In the genomic region with DNA sequence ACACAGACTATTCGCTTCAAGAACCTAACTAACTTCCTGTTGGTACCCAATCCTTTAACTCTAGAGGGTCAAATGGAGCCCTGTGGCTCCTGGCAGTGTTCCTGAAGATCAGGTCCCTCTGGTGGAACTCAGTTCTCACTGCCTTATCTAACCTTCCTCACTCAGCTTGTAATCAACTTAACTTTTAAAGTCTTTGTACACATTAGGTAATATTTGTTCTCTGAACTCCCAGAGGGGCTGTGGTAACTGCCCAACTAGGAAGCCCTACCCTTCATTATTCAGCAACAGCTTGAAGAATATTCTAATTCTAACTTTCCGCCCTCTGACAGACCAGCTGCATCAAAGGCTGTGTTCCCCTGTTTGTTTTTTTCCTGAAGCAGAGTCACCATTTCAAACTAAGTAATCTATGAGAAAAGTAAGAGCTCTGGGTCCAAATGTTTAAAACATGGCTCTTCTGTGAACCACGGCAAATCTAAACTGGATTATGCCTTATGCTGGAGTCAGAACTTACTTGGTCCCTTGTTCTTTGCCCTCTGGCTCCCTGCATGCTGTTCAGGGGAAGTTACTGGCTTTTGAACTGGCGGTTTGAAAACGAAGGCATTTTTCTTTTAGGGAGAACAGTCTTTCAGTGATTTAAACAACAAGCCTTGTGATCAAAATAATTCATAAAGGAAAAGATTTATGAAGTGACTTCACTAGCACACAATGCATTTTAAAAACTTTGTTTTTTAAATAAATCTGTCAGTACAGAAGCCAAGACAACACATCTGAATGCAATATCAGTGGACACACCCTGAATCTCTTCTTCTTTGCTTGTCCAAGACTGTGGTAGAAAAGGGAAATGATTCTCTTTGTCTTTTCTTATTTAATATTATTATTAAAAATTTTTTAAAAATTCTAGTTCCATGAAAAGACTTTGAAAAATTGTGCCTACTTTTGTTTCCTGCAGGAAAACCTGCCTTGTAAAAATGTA, we compare ENCODE assay signal across 10 cellular contexts.
DNase-seq lines count a peak whose midpoint lies in the region; ATAC-seq and TF ChIP-seq lines count a peak whose summit lies in the region.
"Had no signal": no experiment of that assay in that cellular context is flagged by ENCODE, and none has a peak within 500 bp of the region (broad histone marks: within the 10 kb centered on the region; RNA-seq: fewer than 3 reads in every experiment).

No MANE protein-coding gene starts in this region.

- H3F3A ChIP-seq in GM23248 (ENCODE audit: insufficient read depth) = peaks cover 6% of the 10 kb centered on the region; the same call in 1 of the 2 replicates

- H3K27me3 ChIP-seq in GM23248 (replicated peaks; ENCODE audit: insufficient read depth) (no peaks in the 10 kb centered on the region), left lung (no peaks in the 10 kb centered on the region), skeletal muscle tissue (ENCODE audit: control insufficient read depth in 3 of 3, insufficient read depth in 3 of 3, low read length in 3 of 3) (no peaks in the 10 kb centered on the region)

- no peaks in the 10 kb centered on the region for H4K20me1 ChIP-seq in GM23248 (ENCODE audit: insufficient read depth)

- H3K27ac ChIP-seq in GM23248 (peak overlapping the region; percentile 49), left lung (peak overlapping the region; percentile 51 to 57), skeletal muscle tissue (ENCODE audit: low read depth, low read length) (peak overlapping the region; percentile 20)

- H3K79me2 ChIP-seq in GM23248 (ENCODE audit: insufficient read depth) = no peaks in the 10 kb centered on the region

- ATAC-seq in left lung (peak; percentile 92), HG03378 (IDR thresholded peaks at IDR 0.05; ENCODE audit: unreplicated experiment) (no peak)

- H2AFZ ChIP-seq in GM23248 = peak overlapping the region; percentile 71

- H3K4me1 Mint-ChIP-seq in chondrocyte (ENCODE audit: low read depth) = peaks cover 33% of the 10 kb centered on the region
- H3K4me1 Mint-ChIP-seq in glutamatergic neuron (ENCODE audit: low read depth, unreplicated experiment) = no peaks in the 10 kb centered on the region
- H3K4me1 Mint-ChIP-seq: activated naive CD4-positive, alpha-beta T cell treated with anti-CD3 and anti-CD28 coated beads, Interleukin-2, amount 50 U/mL, for 24 hours; CD14-positive monocyte had no signal

- H3K27me3 Mint-ChIP-seq in chondrocyte (ENCODE audit: low read depth) = no peaks in the 10 kb centered on the region
- H3K27me3 Mint-ChIP-seq in glutamatergic neuron (ENCODE audit: unreplicated experiment) = no peaks in the 10 kb centered on the region
- H3K27me3 Mint-ChIP-seq: activated naive CD4-positive, alpha-beta T cell treated with anti-CD3 and anti-CD28 coated beads, Interleukin-2, amount 50 U/mL, for 24 hours had no signal

- intact Hi-C loops in left lung (cut with DNase I) = no loop called here

- peak; percentile 30 for DNase-seq in GM23248
- no peak for DNase-seq in chondrocyte (ENCODE audit: low spot score)
- DNase-seq in left lung = peak in 1 of 2 donors; percentile 38
- DNase-seq in activated CD4-positive, alpha-beta T cell treated with anti-CD3 and anti-CD28 coated beads for 4 hours = no peak
- no peak for DNase-seq in glutamatergic neuron
- no peak for DNase-seq in GM13977 (ENCODE audit: low spot score)

- H3K4me3 Mint-ChIP-seq in chondrocyte (ENCODE audit: unreplicated experiment) (peak overlapping the region; percentile 34), glutamatergic neuron (ENCODE audit: unreplicated experiment) (no peak overlapping the region)
- H3K4me3 Mint-ChIP-seq: activated naive CD4-positive, alpha-beta T cell treated with anti-CD3 and anti-CD28 coated beads, Interleukin-2, amount 50 U/mL, for 24 hours; CD14-positive monocyte had no signal

- H3K4me1 ChIP-seq in GM23248 (ENCODE audit: insufficient read depth) (peaks cover 20% of the 10 kb centered on the region), left lung (peaks cover 5 to 11% of the 10 kb centered on the region in 2 donors), skeletal muscle tissue (ENCODE audit: control insufficient read depth in 3 of 3, insufficient read depth in 3 of 3, low read length in 3 of 3) (peaks cover 4 to 23% (median 5%) of the 10 kb centered on the region in 3 donors)

- H3K9me3 ChIP-seq in GM23248 (ENCODE audit: low read depth) (no peaks in the 10 kb centered on the region), left lung (peaks cover 0 to 2% of the 10 kb centered on the region in 2 donors), skeletal muscle tissue (ENCODE audit: control insufficient read depth in 3 of 3, low read length in 3 of 3) (no peaks in the 10 kb centered on the region)

- H3K9me2 ChIP-seq in GM23248 (ENCODE audit: insufficient read depth) = no peaks in the 10 kb centered on the region

- peak overlapping the region; percentile 88 for H3K4me2 ChIP-seq in GM23248 (ENCODE audit: unreplicated experiment)

- 31 to 32% methylated on average over 5 of the region's 5 CpGs for WGBS in GM23248 (ENCODE audit: low coverage in 1 of 2, low lambda C conversion rate in 2 of 2, missing lambda C conversion rate in 2 of 2), 2 experiments

- H3K36me3 ChIP-seq in GM23248 (ENCODE audit: low read depth) (no peaks in the 10 kb centered on the region), left lung (no peaks in the 10 kb centered on the region), skeletal muscle tissue (ENCODE audit: control insufficient read depth in 3 of 3, insufficient read depth in 3 of 3, low read length in 3 of 3) (no peaks in the 10 kb centered on the region)

- TF ChIP-seq CTCF in chondrocyte (IDR thresholded peaks at IDR 0.05) (no peak), left lung (IDR thresholded peaks at IDR 0.05) (no peak), glutamatergic neuron (IDR thresholded peaks at IDR 0.05; ENCODE audit: partially characterized antibody, unreplicated experiment) (no peak), GM13977 (IDR thresholded peaks at IDR 0.05; ENCODE audit: extremely low read depth, insufficient read depth, missing control alignments) (no peak)

- H3K36me3 Mint-ChIP-seq in chondrocyte (ENCODE audit: low read depth) (peaks cover 3% of the 10 kb centered on the region), glutamatergic neuron (ENCODE audit: unreplicated experiment) (no peaks in the 10 kb centered on the region)

- peak overlapping the region; percentile 63 for H3K9ac ChIP-seq in GM23248
- H3K9ac ChIP-seq in skeletal muscle tissue (ENCODE audit: low read depth in 1 of 3, low read length in 3 of 3) = no peak overlapping the region

- in situ Hi-C loops in GM23248 (cut with MboI) = no loop called here
- in situ Hi-C loops in GM13977 (cut with MboI; ENCODE audit: low pct_unique_long_range_greater_than_20kb, low sequenced_read_pairs, unreplicated experiment) = no loop called here

- H3K9me3 Mint-ChIP-seq in chondrocyte (ENCODE audit: low read depth) (peaks cover 12% of the 10 kb centered on the region), glutamatergic neuron (ENCODE audit: unreplicated experiment) (no peaks in the 10 kb centered on the region)

- H3K27ac Mint-ChIP-seq in chondrocyte (ENCODE audit: unreplicated experiment) (peak overlapping the region; percentile 91), glutamatergic neuron (ENCODE audit: unreplicated experiment) (no peak overlapping the region)
- H3K27ac Mint-ChIP-seq: activated naive CD4-positive, alpha-beta T cell treated with anti-CD3 and anti-CD28 coated beads, Interleukin-2, amount 50 U/mL, for 24 hours; CD14-positive monocyte had no signal

- H3K4me3 ChIP-seq in GM23248 (peak overlapping the region; percentile 65), left lung (no peak overlapping the region), skeletal muscle tissue (ENCODE audit: low read length in 3 of 3) (peak overlapping the region in 1 of 3 donors; percentile 26)
